In the genomic region with DNA sequence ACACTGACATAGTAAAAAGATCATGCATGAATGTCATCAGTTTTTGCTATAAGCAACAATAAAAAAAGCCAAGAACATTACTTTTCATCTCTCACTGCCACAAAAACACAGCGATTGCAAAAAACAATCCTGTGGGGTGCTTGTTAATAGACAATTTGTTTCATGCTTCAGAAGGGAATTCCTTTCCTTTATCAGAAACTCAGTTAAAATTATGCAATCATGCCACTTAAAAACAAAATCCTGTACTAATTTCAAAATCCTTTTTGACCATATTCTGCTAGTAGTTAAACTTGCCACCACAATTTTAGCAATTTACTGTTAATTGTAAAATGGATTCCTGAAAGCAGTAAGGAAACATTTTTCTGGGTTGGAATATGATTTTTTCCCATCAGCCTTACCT, we compare ENCODE assay signal across 25 cellular contexts.
"Had no signal": no experiment of that assay in that cellular context is flagged by ENCODE, and none has a peak within 500 bp of the region (broad histone marks: within the 10 kb centered on the region; RNA-seq: fewer than 3 reads in every experiment).

No MANE protein-coding gene starts in this region.

- H3K36me3 ChIP-seq: breast epithelium, left lung, right lobe of liver had no signal

- ATAC-seq: activated T-helper 17 cell treated with anti-CD3 and anti-CD28 coated beads, Interleukin-2, amount 50 U/mL, for 72 hours; left lung; right lobe of liver; T-cell; WTC11 had no signal

- H3K27me3 ChIP-seq: breast epithelium, left lung, right lobe of liver, testis had no signal

- H3K9me3 ChIP-seq: breast epithelium, left lung, right lobe of liver, testis had no signal

- DNase-seq: activated CD4-positive, alpha-beta T cell treated with anti-CD3 and anti-CD28 coated beads, Interleukin-2, amount 50 U/mL, for 4 hours; activated CD8-positive, alpha-beta memory T cell treated with anti-CD3 and anti-CD28 coated beads for 24 hours; activated CD8-positive, alpha-beta memory T cell treated with anti-CD3 and anti-CD28 coated beads, Interleukin-2, amount 50 U/mL, for 4 hours; activated naive CD4-positive, alpha-beta T cell; activated T-cell treated with anti-CD3 and anti-CD28 coated beads, Interleukin-2, amount 50 U/mL, for 24 hours; amniotic stem cell; endodermal cell; glutamatergic neuron; hippocampal formation; kidney glomerular epithelial cell; left lung; midbrain; nephron progenitor cell; posterior cingulate gyrus; right lobe of liver; stimulated activated CD4-positive, alpha-beta T cell treated with anti-CD3 and anti-CD28 coated beads, Interleukin-4, amount 100 ng/mL, for 1 hour; stimulated activated naive CD4-positive, alpha-beta T cell; T-cell; testis had no signal

- H3K4me3 ChIP-seq: breast epithelium, coronary artery, left lung, lung, right lobe of liver, testis had no signal

- H3K4me1 ChIP-seq: breast epithelium, left lung, right lobe of liver, testis had no signal

- H3K27ac ChIP-seq: breast epithelium, coronary artery, epithelial cell of prostate, left lung, right lobe of liver, testis had no signal
